In the genomic region with DNA sequence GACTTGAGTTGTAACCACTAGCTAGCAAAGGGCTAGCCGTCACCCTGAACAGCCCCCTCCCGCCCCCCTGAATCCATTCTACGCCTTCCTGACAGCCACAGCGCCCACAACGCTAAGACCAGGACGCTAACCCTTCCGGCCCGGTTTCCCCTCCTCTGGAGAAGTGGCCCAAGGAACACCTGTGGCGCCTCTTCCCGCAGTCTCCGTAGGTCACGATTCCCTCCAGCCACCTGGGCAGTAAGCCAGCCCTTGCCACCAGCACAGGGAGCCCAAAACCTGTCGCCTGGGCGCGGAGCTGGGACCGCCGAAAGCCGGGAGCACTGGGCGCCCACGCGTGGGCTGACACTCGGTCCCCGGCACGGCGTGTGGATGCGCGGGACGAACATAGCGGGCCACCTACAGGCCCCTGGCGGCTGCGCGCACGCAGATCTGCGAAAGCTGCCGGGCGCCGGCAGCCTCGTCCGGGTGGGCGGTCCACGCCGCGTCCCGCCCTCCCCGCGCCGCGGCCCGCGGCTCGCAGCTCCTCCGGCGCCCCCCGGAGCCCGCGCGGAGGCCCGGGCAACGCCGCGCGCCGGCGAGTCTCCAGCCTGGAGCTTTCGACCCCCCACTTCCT, we compare ENCODE assay signal across 7 cellular contexts. TPM values are rescaled to one million over a fixed set of nuclear protein-coding genes. Genes with fewer than 3 reads are reported as not detected.
DNase-seq lines count a peak whose midpoint lies in the region; ATAC-seq and TF ChIP-seq lines count a peak whose summit lies in the region.

No MANE protein-coding gene starts in this region.

- H3K9me3 Mint-ChIP-seq in GM23338, result no peaks in the 10 kb centered on the region
- no peaks in the 10 kb centered on the region for H3K9me3 Mint-ChIP-seq in activated T-helper 2 cell treated with anti-CD3 and anti-CD28 coated beads, Interferon-gamma antibody, Interleukin-2, Interleukin-4, amounts not matched to agents 10 μg/mL and 5 μg/mL and 100 μg/mL, durations not matched to agents 14 hours and 24 hours and 36 hours

- H3K4me2 ChIP-seq in GM23338 (peak overlapping the region; percentile 92), Karpas-422 (ENCODE audit: low read depth, low read length, poor library complexity, severe bottlenecking) (peak overlapping the region; percentile 95)

- H3K27ac ChIP-seq in GM23338 (ENCODE audit: low read depth), result no peak overlapping the region
- H3K27ac ChIP-seq in Karpas-422 (ENCODE audit: low read length), result no peak overlapping the region; the same call in 1 of the 2 replicates

- H3K4me1 Mint-ChIP-seq in GM23338, result peaks cover 26% of the 10 kb centered on the region
- H3K4me1 Mint-ChIP-seq in activated T-helper 2 cell treated with anti-CD3 and anti-CD28 coated beads, Interferon-gamma antibody, Interleukin-2, Interleukin-4, amounts not matched to agents 10 μg/mL and 5 μg/mL and 100 μg/mL, durations not matched to agents 14 hours and 24 hours and 36 hours (ENCODE audit: low read depth), result peaks cover 73% of the 10 kb centered on the region

- H4K20me1 ChIP-seq in GM23338 (replicated peaks; ENCODE audit: insufficient read depth) (peaks cover 3% of the 10 kb centered on the region; the same call in 1 of the 2 replicates), Karpas-422 (ENCODE audit: insufficient read depth, low read depth, low read length) (no peaks in the 10 kb centered on the region; the same call in 1 of the 2 replicates)

- TF ChIP-seq CTCF in GM12873 (IDR thresholded peaks at IDR 0.05; ENCODE audit: insufficient read depth, low read depth, low read length, missing control alignments), result peak; percentile 32
- TF ChIP-seq CTCF in GM23338 (conservative IDR thresholded peaks at IDR 0.05; ENCODE audit: low read depth in 2 of 2), result no peak
- TF ChIP-seq CTCF in fibroblast of the aortic adventitia (IDR thresholded peaks at IDR 0.05; ENCODE audit: insufficient read depth, low read length), result no peak

- peak overlapping the region; percentile 80 for H3K4me3 ChIP-seq in GM23338
- H3K4me3 ChIP-seq in Karpas-422 (ENCODE audit: low read length), result peak overlapping the region; percentile 82
- peak overlapping the region; percentile 77 for H3K4me3 ChIP-seq in fibroblast of the aortic adventitia (ENCODE audit: low read depth, low read length)
- peak overlapping the region; percentile 82 for H3K4me3 ChIP-seq in neuron (ENCODE audit: low read length)

- H3K79me2 ChIP-seq in GM23338 (replicated peaks; ENCODE audit: insufficient read depth), result 0 out of 2 replicates have a peak, but pooled peaks cover 5% of the 10 kb centered on the region
- no peaks in the 10 kb centered on the region for H3K79me2 ChIP-seq in Karpas-422 (ENCODE audit: low read length)

- no peaks in the 10 kb centered on the region for H3F3A ChIP-seq in GM23338 (replicated peaks; ENCODE audit: low read depth)

- peaks cover 20% of the 10 kb centered on the region for H3K27me3 Mint-ChIP-seq in GM23338 (ENCODE audit: insufficient read depth, low read depth, poor library complexity)
- H3K27me3 Mint-ChIP-seq in activated T-helper 2 cell treated with anti-CD3 and anti-CD28 coated beads, Interferon-gamma antibody, Interleukin-2, Interleukin-4, amounts not matched to agents 10 μg/mL and 5 μg/mL and 100 μg/mL, durations not matched to agents 14 hours and 24 hours and 36 hours (ENCODE audit: low read depth), result no peaks in the 10 kb centered on the region

- peaks cover 16% of the 10 kb centered on the region for H3K4me1 ChIP-seq in GM23338 (ENCODE audit: insufficient read depth)
- peaks cover 33% of the 10 kb centered on the region for H3K4me1 ChIP-seq in Karpas-422 (ENCODE audit: low read length)
- peaks cover 11% of the 10 kb centered on the region for H3K4me1 ChIP-seq in neuron (ENCODE audit: insufficient read depth, low read length)

- peaks cover 39% of the 10 kb centered on the region for H3K27me3 ChIP-seq in GM23338 (ENCODE audit: insufficient read depth)
- no peaks in the 10 kb centered on the region for H3K27me3 ChIP-seq in Karpas-422 (ENCODE audit: low read length)
- peaks cover 13% of the 10 kb centered on the region for H3K27me3 ChIP-seq in neuron (ENCODE audit: insufficient read depth, low read length)

- DNase-seq in GM23338 (ENCODE audit: low spot score) (peak; percentile 68), Karpas-422 (peak; percentile 73), fibroblast of the aortic adventitia (ENCODE audit: low read depth) (peak; percentile 47), NCI-H1092 treated with DMSO at 0.1 percent for 48 hours (lab: John Stamatoyannopoulos, UW) (no peak)
- peak; percentile 48 for DNase-seq in activated T-helper 2 cell treated with anti-CD3 and anti-CD28 coated beads, Interferon-gamma antibody, Interleukin-2, Interleukin-4, amounts not matched to agents 10 μg/mL and 5 μg/mL and 100 μg/mL, durations not matched to agents 14 hours and 24 hours and 36 hours (ENCODE audit: low spot score)

- H3K36me3 ChIP-seq in GM23338 (ENCODE audit: insufficient read depth) (no peaks in the 10 kb centered on the region), Karpas-422 (ENCODE audit: insufficient read depth, low read length) (no peaks in the 10 kb centered on the region), neuron (ENCODE audit: insufficient read depth, low read length) (peaks cover 19% of the 10 kb centered on the region)

- ATAC-seq in GM23338, result peak; percentile 6

- H3K4me3 Mint-ChIP-seq in GM23338, result peak overlapping the region; percentile 75
- H3K4me3 Mint-ChIP-seq in activated T-helper 2 cell treated with anti-CD3 and anti-CD28 coated beads, Interferon-gamma antibody, Interleukin-2, Interleukin-4, amounts not matched to agents 10 μg/mL and 5 μg/mL and 100 μg/mL, durations not matched to agents 14 hours and 24 hours and 36 hours (ENCODE audit: low read depth), result peak overlapping the region; percentile 95

- H3K9me2 ChIP-seq in GM23338 (ENCODE audit: insufficient read depth) (no peaks in the 10 kb centered on the region), Karpas-422 (replicated peaks; ENCODE audit: insufficient read depth, low read length) (no peaks in the 10 kb centered on the region)

- intact Hi-C loops in activated T-helper 2 cell treated with anti-CD3 and anti-CD28 coated beads, Interferon-gamma antibody, Interleukin-2, Interleukin-4, amounts not matched to agents 10 μg/mL and 5 μg/mL and 100 μg/mL, durations not matched to agents 14 hours and 24 hours and 36 hours (cut with micrococcal nuclease), result loop anchor here (1.0 to 10.0 kb wide), 8 partner anchors 24 to 1502 kb away; partner anchors contain the start of genes AFF4, HSPA4 and SLC22A4

- H3K9ac ChIP-seq in Karpas-422 (ENCODE audit: low read length), result peak overlapping the region; percentile 78

- peaks cover 9% of the 10 kb centered on the region for H3K36me3 Mint-ChIP-seq in GM23338 (ENCODE audit: low read depth)
- H3K36me3 Mint-ChIP-seq in activated T-helper 2 cell treated with anti-CD3 and anti-CD28 coated beads, Interferon-gamma antibody, Interleukin-2, Interleukin-4, amounts not matched to agents 10 μg/mL and 5 μg/mL and 100 μg/mL, durations not matched to agents 14 hours and 24 hours and 36 hours (ENCODE audit: low read depth), result peaks cover 51% of the 10 kb centered on the region

- no peak overlapping the region for H3K27ac Mint-ChIP-seq in GM23338
- H3K27ac Mint-ChIP-seq in activated T-helper 2 cell treated with anti-CD3 and anti-CD28 coated beads, Interferon-gamma antibody, Interleukin-2, Interleukin-4, amounts not matched to agents 10 μg/mL and 5 μg/mL and 100 μg/mL, durations not matched to agents 14 hours and 24 hours and 36 hours, result peak overlapping the region; percentile 81

- H2AFZ ChIP-seq in GM23338, result no peak overlapping the region
- H2AFZ ChIP-seq in Karpas-422 (ENCODE audit: low read length), result peak overlapping the region; percentile 99
- peak overlapping the region; percentile 91 for H2AFZ ChIP-seq in neuron (ENCODE audit: low read depth, low read length)

- H3K9me3 ChIP-seq in Karpas-422 (ENCODE audit: low read length) (no peaks in the 10 kb centered on the region), neuron (ENCODE audit: low read length) (no peaks in the 10 kb centered on the region)

RNA-seq across cellular contexts. Expression of gene IRF1, which starts 0.6 kb away (rescaled TPM):
- 6.4 and 6.9 TPM in 2 replicates for total RNA-seq in GM23338 (2014; rRNA removed; shearing (Covaris generic))
- 8.6 and 9.1 TPM in 2 replicates for polyA plus RNA-seq in GM23338 (2016; fragmentation: Nextera tagmentation; extraction: Ambion mirVana)
- 4.8 and 7.3 TPM in 2 replicates for total RNA-seq in Karpas-422 (2014; rRNA removed; shearing (Covaris generic); ENCODE audit: low replicate concordance)
- 155 TPM in 2 replicates for total RNA-seq in activated T-helper 2 cell treated with anti-CD3 and anti-CD28 coated beads, Interferon-gamma antibody, Interleukin-2, Interleukin-4, amounts not matched to agents 10 μg/mL and 5 μg/mL and 100 μg/mL, durations not matched to agents 14 hours and 24 hours and 36 hours
- 17.1 and 24.6 TPM in 2 replicates for total RNA-seq in fibroblast of the aortic adventitia (ENCODE audit: low replicate concordance)

RNA-seq across cellular contexts. Expression of gene IL5, which starts 53.3 kb away (rescaled TPM):
- total RNA-seq in GM23338 (2014; rRNA removed; shearing (Covaris generic)), result not detected in 2 replicates
- polyA plus RNA-seq in GM23338 (2016; fragmentation: Nextera tagmentation; extraction: Ambion mirVana), result not detected in 2 replicates
- total RNA-seq in Karpas-422 (2014; rRNA removed; shearing (Covaris generic); ENCODE audit: low replicate concordance), result not detected in 2 replicates
- total RNA-seq in activated T-helper 2 cell treated with anti-CD3 and anti-CD28 coated beads, Interferon-gamma antibody, Interleukin-2, Interleukin-4, amounts not matched to agents 10 μg/mL and 5 μg/mL and 100 μg/mL, durations not matched to agents 14 hours and 24 hours and 36 hours, result 100.0 and 113 TPM in 2 replicates
- not detected in 2 replicates for total RNA-seq in fibroblast of the aortic adventitia (ENCODE audit: low replicate concordance)

Comparison
In these comparisons a context has a peak if more than half of its experiments do, and no peak if none do; other contexts are left out.
1. RNA of gene IL5, which starts 53.3 kb away (total RNA-seq): 100.0 to 113 TPM in activated T-helper 2 cell treated with anti-CD3 and anti-CD28 coated beads, Interferon-gamma antibody, Interleukin-2, Interleukin-4, amounts not matched to agents 10 μg/mL and 5 μg/mL and 100 μg/mL, durations not matched to agents 14 hours and 24 hours and 36 hours; not detected in GM23338, not detected in Karpas-422 and not detected in fibroblast of the aortic adventitia; every median in the first group is over 100 times any median in the second.
2. Peak in every context shown above with its lines, with median percentiles within 50 percentile points of each other: H3K4me3 ChIP-seq.